Comparison of ENCODE assay signal across 10 cellular contexts in genomic region chr11:45806937-45807791, GRCh38. TPM values are rescaled to one million over a fixed set of nuclear protein-coding genes. Genes with fewer than 3 reads are reported as not detected.
DNase-seq lines count a peak whose midpoint lies in the region; FAIRE-seq and TF ChIP-seq lines count a peak whose summit lies in the region.
"Had no signal": no experiment of that assay in that cellular context is flagged by ENCODE, and none has a peak within 500 bp of the region (broad histone marks: within the 10 kb centered on the region; RNA-seq: fewer than 3 reads in every experiment).

No MANE protein-coding gene starts in this region.

- TF ChIP-seq CTCF in choroid plexus epithelial cell (conservative IDR thresholded peaks at IDR 0.05; ENCODE audit: low read depth, low read length) (no peak), kidney (IDR thresholded peaks at IDR 0.05; ENCODE audit: borderline replicate concordance, extremely low read depth, insufficient read depth) (no peak)

- in situ Hi-C loops in G401 (cut with HindIII; ENCODE audit: low sequenced_read_pairs) = no loop called here

- peak overlapping the region; percentile 82 for H3K4me3 ChIP-seq in choroid plexus epithelial cell (ENCODE audit: low read depth, low read length)
- peak overlapping the region; percentile 4 for H3K4me3 ChIP-seq in neuron (ENCODE audit: low read length)
- H3K4me3 ChIP-seq in kidney (ENCODE audit: low read length in 2 of 2) = peak overlapping the region in 1 of 2 donors; percentile 65

- no peak overlapping the region for H2AFZ ChIP-seq in neuron (ENCODE audit: low read depth, low read length)

- H3K27ac ChIP-seq in kidney (ENCODE audit: low read depth in 2 of 2, low read length in 2 of 2) = no peak overlapping the region

- peaks cover 14% of the 10 kb centered on the region for H3K27me3 ChIP-seq in neuron (ENCODE audit: insufficient read depth, low read length)

- no peak for TF ChIP-seq POLR2A in erythroblast (IDR thresholded peaks at IDR 0.05; ENCODE audit: low read length)

- peak; percentile 17 for DNase-seq in G401 (ENCODE audit: low spot score)
- peak; percentile 18 for DNase-seq in NOMO-1 treated with dmso at 0.1 percent for 144 hours (lab: John Stamatoyannopoulos, UW; ENCODE audit: unreplicated experiment)
- no peak for DNase-seq in choroid plexus epithelial cell (ENCODE audit: low read depth)
- no peak for DNase-seq in kidney
- DNase-seq in erythroblast (lab: John Stamatoyannopoulos, UW) = no peak
- no peak for DNase-seq in NCI-H1930 (lab: John Stamatoyannopoulos, UW)
- no peak for DNase-seq in NCI-H128 (lab: John Stamatoyannopoulos, UW; ENCODE audit: unreplicated experiment)
- DNase-seq: NCI-H524 treated with DMSO at 0.1 percent for 48 hours; stimulated activated CD4-positive, alpha-beta T cell treated with anti-CD3 and anti-CD28 coated beads, Interleukin-15, amount 100 ng/mL, for 24 hours had no signal

- peak overlapping the region in 1 of 2 donors; percentile 12 for H3K9ac ChIP-seq in kidney (ENCODE audit: low read length in 2 of 2)

- H3K4me1 ChIP-seq in neuron (ENCODE audit: insufficient read depth, low read length) (peaks cover 29% of the 10 kb centered on the region), kidney (ENCODE audit: control insufficient read depth in 1 of 2, insufficient read depth in 1 of 2, low read depth in 1 of 2, low read length in 2 of 2) (peaks cover 9 to 30% of the 10 kb centered on the region in 2 donors)

- intact Hi-C loops in kidney (cut with DNase I) = no loop called here

- peaks cover 29% of the 10 kb centered on the region for H3K36me3 ChIP-seq in neuron (ENCODE audit: insufficient read depth, low read length)
- peaks cover 10 to 12% of the 10 kb centered on the region in 2 donors for H3K36me3 ChIP-seq in kidney (ENCODE audit: control insufficient read depth in 1 of 2, insufficient read depth in 2 of 2, low read length in 2 of 2)

- no peaks in the 10 kb centered on the region for H3K9me3 ChIP-seq in neuron (ENCODE audit: low read length)
- no peaks in the 10 kb centered on the region for H3K9me3 ChIP-seq in kidney (ENCODE audit: control insufficient read depth in 1 of 2, low read length in 2 of 2)

- FAIRE-seq in kidney (lab: Jason Lieb, UNC) = no peak

RNA-seq across cellular contexts. Expression of gene SLC35C1, which starts 2.2 kb away (rescaled TPM):
- 2.3 and 3.3 TPM in 2 replicates for total RNA-seq in G401 (2014; rRNA removed; shearing (Covaris generic))
- 20.6 TPM for total RNA-seq in kidney
- 5.7 TPM for polyA plus RNA-seq in kidney (ENCODE audit: insufficient read depth, low read depth, low replicate concordance)

RNA-seq across cellular contexts. Expression of gene CRY2, which starts 40.1 kb away (rescaled TPM):
- total RNA-seq in G401 (2014; rRNA removed; shearing (Covaris generic)) = 12.6 and 13.1 TPM in 2 replicates
- 44.5 TPM for total RNA-seq in kidney
- 20.7 TPM for polyA plus RNA-seq in kidney (ENCODE audit: insufficient read depth, low read depth, low replicate concordance)

Comparison
In these comparisons a context has a peak if more than half of its experiments do, and no peak if none do; other contexts are left out.
1. DNase-seq: peak in G401 (single experiment) and NOMO-1 treated with dmso at 0.1 percent for 144 hours (single experiment); none in choroid plexus epithelial cell (single experiment), kidney (single experiment), erythroblast (0 of 2), NCI-H1930 (0 of 2) and NCI-H128 (single experiment).